16 cellular contexts compared by ENCODE assay signal in genomic region chr17:57750109-57750845, GRCh38. TPM values are rescaled to one million over a fixed set of nuclear protein-coding genes. Genes with fewer than 3 reads are reported as not detected.
DNase-seq lines count a peak whose midpoint lies in the region; ATAC-seq, FAIRE-seq and TF ChIP-seq lines count a peak whose summit lies in the region.
"Had no signal": no experiment of that assay in that cellular context is flagged by ENCODE, and none has a peak within 500 bp of the region (broad histone marks: within the 10 kb centered on the region; RNA-seq: fewer than 3 reads in every experiment).

No MANE protein-coding gene starts in this region.

- no peaks in the 10 kb centered on the region for H3K9me3 ChIP-seq in pancreas
- no peaks in the 10 kb centered on the region for H3K9me3 ChIP-seq in heart left ventricle
- no peaks in the 10 kb centered on the region for H3K9me3 ChIP-seq in smooth muscle cell (replicated peaks; ENCODE audit: low read depth)

- H3K36me3 Mint-ChIP-seq in central memory CD8-positive, alpha-beta T cell (ENCODE audit: insufficient read depth) = no peaks in the 10 kb centered on the region
- H3K36me3 Mint-ChIP-seq in osteocyte (ENCODE audit: unreplicated experiment) = no peaks in the 10 kb centered on the region

- no peaks in the 10 kb centered on the region for H4K20me1 ChIP-seq in smooth muscle cell (ENCODE audit: low read depth)

- no peak overlapping the region for H3K9ac ChIP-seq in smooth muscle cell (ENCODE audit: low read depth)

- intact Hi-C loops in pancreas (cut with DNase I) = no loop called here
- intact Hi-C loops in heart left ventricle (cut with DNase I) = no loop called here

- H2AFZ ChIP-seq in smooth muscle cell (ENCODE audit: low read depth) = no peak overlapping the region

- no peak for TF ChIP-seq POLR2A in heart left ventricle (IDR thresholded peaks at IDR 0.05)

- H3K36me3 ChIP-seq in pancreas = no peaks in the 10 kb centered on the region
- no peaks in the 10 kb centered on the region for H3K36me3 ChIP-seq in heart left ventricle
- no peaks in the 10 kb centered on the region for H3K36me3 ChIP-seq in smooth muscle cell (ENCODE audit: low read depth)
- H3K36me3 ChIP-seq: brain microvascular endothelial cell had no signal

- no peak overlapping the region for H3K4me3 Mint-ChIP-seq in central memory CD8-positive, alpha-beta T cell
- no peak overlapping the region for H3K4me3 Mint-ChIP-seq in osteocyte (ENCODE audit: unreplicated experiment)

- no peak overlapping the region for H3K4me2 ChIP-seq in smooth muscle cell

- H3K27me3 ChIP-seq in pancreas = no peaks in the 10 kb centered on the region
- H3K27me3 ChIP-seq in heart left ventricle = no peaks in the 10 kb centered on the region
- no peaks in the 10 kb centered on the region for H3K27me3 ChIP-seq in smooth muscle cell (ENCODE audit: low read depth)

- TF ChIP-seq CTCF in pancreas (IDR thresholded peaks at IDR 0.05) (no peak), heart left ventricle (IDR thresholded peaks at IDR 0.05) (no peak), smooth muscle cell (IDR thresholded peaks at IDR 0.05; ENCODE audit: borderline replicate concordance, insufficient read depth, poor library complexity, severe bottlenecking) (no peak), osteocyte (IDR thresholded peaks at IDR 0.05) (no peak)

- no peaks in the 10 kb centered on the region for H3K27me3 Mint-ChIP-seq in central memory CD8-positive, alpha-beta T cell
- H3K27me3 Mint-ChIP-seq in osteocyte (ENCODE audit: unreplicated experiment) = peaks cover 20% of the 10 kb centered on the region

- FAIRE-seq in HTR-8/SVneo (lab: Jason Lieb, UNC) = peak; percentile 26
- no peak for FAIRE-seq in pancreas (lab: Jason Lieb, UNC)

- WGBS in pancreas, 2 donors = 29 to 37% methylated on average over 21 of the region's 21 CpGs
- 70 to 75% (median 71%) methylated on average over 21 of the region's 21 CpGs for WGBS in heart left ventricle, 4 donors
- WGBS in smooth muscle cell (ENCODE audit: low lambda C conversion rate) = 85% methylated on average over 21 of the region's 21 CpGs

- H3K4me3 ChIP-seq in pancreas (no peak overlapping the region), heart left ventricle (no peak overlapping the region), smooth muscle cell (no peak overlapping the region)

- H3K4me1 ChIP-seq in pancreas = peaks cover 0 to 5% (median 0%) of the 10 kb centered on the region in 3 donors
- peaks cover 0 to 7% (median 0%) of the 10 kb centered on the region in 12 donors for H3K4me1 ChIP-seq in heart left ventricle
- H3K4me1 ChIP-seq in smooth muscle cell (ENCODE audit: low read depth) = peaks cover 5% of the 10 kb centered on the region

- H3K79me2 ChIP-seq in smooth muscle cell (ENCODE audit: low read depth) = no peaks in the 10 kb centered on the region

- no peak for ATAC-seq in central memory CD8-positive, alpha-beta T cell (replicated peaks; ENCODE audit: extremely low read depth, poor library complexity, severe bottlenecking)
- peak in 3 of 4 donors; percentile 25 to 67 (median 41) for ATAC-seq in pancreas
- no peak for ATAC-seq in heart left ventricle

- H3K27ac ChIP-seq in pancreas (no peak overlapping the region), heart left ventricle (no peak overlapping the region), smooth muscle cell (ENCODE audit: low read depth) (no peak overlapping the region)
- H3K27ac ChIP-seq: brain microvascular endothelial cell had no signal

- H3F3A ChIP-seq in smooth muscle cell (ENCODE audit: low read depth) = peaks cover 8% of the 10 kb centered on the region

- peak overlapping the region; percentile 3 for H3K27ac Mint-ChIP-seq in central memory CD8-positive, alpha-beta T cell (ENCODE audit: low read depth)
- H3K27ac Mint-ChIP-seq in osteocyte (ENCODE audit: unreplicated experiment) = no peak overlapping the region

- H3K4me1 Mint-ChIP-seq in central memory CD8-positive, alpha-beta T cell = peaks cover 10% of the 10 kb centered on the region
- H3K4me1 Mint-ChIP-seq in osteocyte (ENCODE audit: unreplicated experiment) = peaks cover 2% of the 10 kb centered on the region

- H3K9me3 Mint-ChIP-seq in central memory CD8-positive, alpha-beta T cell = no peaks in the 10 kb centered on the region
- no peaks in the 10 kb centered on the region for H3K9me3 Mint-ChIP-seq in osteocyte (ENCODE audit: unreplicated experiment)

- DNase-seq in HTR-8/SVneo (ENCODE audit: insufficient read length, low spot score) (no peak), NOMO-1 treated with DMSO at 0.1 percent for 48 hours (lab: John Stamatoyannopoulos, UW; ENCODE audit: unreplicated experiment) (peak; percentile 41), pancreas (peak in 3 of 6 donors; percentile 17 to 36 (median 21)), heart left ventricle (no peak), smooth muscle cell (lab: John Stamatoyannopoulos, UW; ENCODE audit: unreplicated experiment) (no peak), osteocyte (ENCODE audit: extremely low spot score, unreplicated experiment) (no peak)
- DNase-seq in central memory CD8-positive, alpha-beta T cell (ENCODE audit: low spot score in 2 of 2) = no peak
- DNase-seq: activated CD4-positive, CD25-positive, alpha-beta regulatory T cell treated with anti-CD3 and anti-CD28 coated beads, Interleukin-2, amount 50 U/mL, for 72 hours; activated naive CD4-positive, alpha-beta T cell treated with anti-CD3 and anti-CD28 coated beads, Interleukin-2, amount 50 U/mL, for 16 hours; brain microvascular endothelial cell; kidney glomerular epithelial cell; NCI-H187 treated with DMSO at 0.1 percent for 48 hours; NCI-H510A treated with DMSO at 0.1 percent for 48 hours had no signal

RNA-seq across cellular contexts. Expression of gene CCDC182, which starts 5.2 kb away (rescaled TPM):
- total RNA-seq in pancreas (not detected), heart left ventricle (not detected), smooth muscle cell (not detected in 2 replicates), osteocyte (not detected in 2 replicates)
- polyA plus RNA-seq in pancreas (not detected), heart left ventricle (not detected), smooth muscle cell (not detected in 2 replicates)
- total RNA-seq: LHCN-M2, mucosa of gallbladder, posterior vena cava had no signal

Comparison
In these comparisons a context has a peak if more than half of its experiments do, and no peak if none do; other contexts are left out.
1. ATAC-seq: peak in pancreas (3 of 4); none in central memory CD8-positive, alpha-beta T cell (single experiment) and heart left ventricle (0 of 4).